Comparison of ENCODE assay signal across 20 cellular contexts in the genomic region with DNA sequence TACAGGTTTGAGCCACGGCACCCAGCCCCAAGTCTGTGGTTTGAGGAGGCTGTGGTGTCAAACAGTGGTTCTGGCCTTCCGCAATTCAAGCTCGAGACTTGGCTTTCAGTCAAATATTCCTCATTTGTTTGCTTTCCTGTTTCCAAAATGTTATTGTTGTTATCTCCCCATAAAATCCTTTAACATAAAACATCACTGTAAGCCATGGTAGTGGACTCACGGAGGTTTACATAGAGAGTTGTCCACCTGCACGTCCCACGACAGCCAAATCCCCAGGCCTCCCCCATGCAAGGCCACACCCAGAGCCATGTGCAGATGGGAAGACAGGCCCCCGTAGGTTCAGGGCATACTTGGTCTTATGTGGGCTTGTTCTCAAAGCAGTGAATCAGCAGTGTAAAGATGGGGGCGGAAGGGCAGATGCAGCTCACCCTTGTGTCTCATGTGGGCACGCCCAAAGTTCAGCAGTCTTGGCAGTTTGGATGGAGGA. TPM values are rescaled to one million over a fixed set of nuclear protein-coding genes. Genes with fewer than 3 reads are reported as not detected.
DNase-seq lines count a peak whose midpoint lies in the region; ATAC-seq and TF ChIP-seq lines count a peak whose summit lies in the region.
"Had no signal": no experiment of that assay in that cellular context is flagged by ENCODE, and none has a peak within 500 bp of the region (broad histone marks: within the 10 kb centered on the region; RNA-seq: fewer than 3 reads in every experiment).

No MANE protein-coding gene starts in this region.

- H3K9ac ChIP-seq in neural progenitor cell: no peak overlapping the region

- no peak for ATAC-seq in HG02885 (IDR thresholded peaks at IDR 0.05; ENCODE audit: poor library complexity, unreplicated experiment)
- no peak for ATAC-seq in GM18867 (IDR thresholded peaks at IDR 0.05; ENCODE audit: unreplicated experiment)
- ATAC-seq: left lung; sciatic nerve; stimulated activated naive CD8-positive, alpha-beta T cell treated with anti-CD3 and anti-CD28 coated beads, Interleukin-15, amount 100 ng/mL, for 72 hours had no signal

- no peaks in the 10 kb centered on the region for H3K36me3 Mint-ChIP-seq in neural progenitor cell

- peak; percentile 23 for DNase-seq in ELR (ENCODE audit: low read depth)
- DNase-seq in MG63: peak; percentile 45
- DNase-seq in dorsolateral prefrontal cortex: no peak
- no peak for DNase-seq in neural progenitor cell (ENCODE audit: low spot score)
- no peak for DNase-seq in DMS 273 (lab: John Stamatoyannopoulos, UW; ENCODE audit: unreplicated experiment)
- DNase-seq in GM13976 (ENCODE audit: low spot score): no peak
- DNase-seq: activated CD4-positive, CD25-positive, alpha-beta regulatory T cell treated with anti-CD3 and anti-CD28 coated beads, Interleukin-2, amount 50 U/mL, for 72 hours; DND-41; glutamatergic neuron; left lung; NCI-H1694; NCI-H2227 treated with DMSO at 0.1 percent for 48 hours; nucleus accumbens; Peyer's patch; stimulated activated CD4-positive, alpha-beta T cell treated with anti-CD3 and anti-CD28 coated beads, Interleukin-1b, Interleukin-23, amount 100 ng/mL, for 48 hours; stimulated activated naive CD8-positive, alpha-beta T cell treated with anti-CD3 and anti-CD28 coated beads, Interleukin-15, amount 100 ng/mL, for 72 hours had no signal

- no peaks in the 10 kb centered on the region for H3K79me2 ChIP-seq in neural progenitor cell (ENCODE audit: low read depth)

- no peaks in the 10 kb centered on the region for H3K9me3 Mint-ChIP-seq in neural progenitor cell
- H3K9me3 Mint-ChIP-seq: stimulated activated naive CD8-positive, alpha-beta T cell treated with anti-CD3 and anti-CD28 coated beads, Interleukin-15, amount 100 ng/mL, for 72 hours had no signal

- H3K4me3 ChIP-seq in MG63: no peak overlapping the region
- H3K4me3 ChIP-seq in dorsolateral prefrontal cortex: no peak overlapping the region
- no peak overlapping the region for H3K4me3 ChIP-seq in neural progenitor cell
- H3K4me3 ChIP-seq: left lung, Peyer's patch, SK-N-MC had no signal

- no peak overlapping the region for H3K4me3 Mint-ChIP-seq in neural progenitor cell
- H3K4me3 Mint-ChIP-seq: stimulated activated naive CD8-positive, alpha-beta T cell treated with anti-CD3 and anti-CD28 coated beads, Interleukin-15, amount 100 ng/mL, for 72 hours had no signal

- H4K20me1 ChIP-seq in neural progenitor cell (ENCODE audit: low read depth): no peaks in the 10 kb centered on the region

- H3K27ac Mint-ChIP-seq in neural progenitor cell: peak overlapping the region; percentile 6
- H3K27ac Mint-ChIP-seq: stimulated activated naive CD8-positive, alpha-beta T cell treated with anti-CD3 and anti-CD28 coated beads, Interleukin-15, amount 100 ng/mL, for 72 hours had no signal

- intact Hi-C loops in dorsolateral prefrontal cortex (cut with DNase I): no loop called here

- in situ Hi-C loops in GM13976 (cut with MboI; ENCODE audit: low sequenced_read_pairs, unreplicated experiment): no loop called here

- no peaks in the 10 kb centered on the region for H3K36me3 ChIP-seq in MG63
- no peaks in the 10 kb centered on the region for H3K36me3 ChIP-seq in neural progenitor cell
- H3K36me3 ChIP-seq: left lung, Peyer's patch had no signal

- peaks cover 13% of the 10 kb centered on the region for H3K4me1 Mint-ChIP-seq in neural progenitor cell

- peak overlapping the region in 41 of 59 donors; percentile 4 to 100 (median 59) for H3K27ac ChIP-seq in dorsolateral prefrontal cortex
- no peak overlapping the region for H3K27ac ChIP-seq in neural progenitor cell
- H3K27ac ChIP-seq: left lung, Peyer's patch, SK-N-MC had no signal

- H3K9me3 ChIP-seq in MG63 (no peaks in the 10 kb centered on the region), neural progenitor cell (ENCODE audit: low read depth) (no peaks in the 10 kb centered on the region)
- H3K9me3 ChIP-seq: left lung, Peyer's patch had no signal

- no peak overlapping the region for H2AFZ ChIP-seq in neural progenitor cell (replicated peaks)

- peaks cover 5% of the 10 kb centered on the region for H3K27me3 Mint-ChIP-seq in neural progenitor cell (ENCODE audit: insufficient read depth, low read depth)
- H3K27me3 Mint-ChIP-seq: stimulated activated naive CD8-positive, alpha-beta T cell treated with anti-CD3 and anti-CD28 coated beads, Interleukin-15, amount 100 ng/mL, for 72 hours had no signal

- H3K4me2 ChIP-seq in neural progenitor cell: no peak overlapping the region

- TF ChIP-seq CTCF in dorsolateral prefrontal cortex (IDR thresholded peaks at IDR 0.05 in 54 of 56, conservative IDR thresholded peaks at IDR 0.05 in 2 of 56; ENCODE audit: low read depth in 1 of 56, partially characterized antibody in 56 of 56) (no peak), neural progenitor cell (IDR thresholded peaks at IDR 0.05) (no peak), GM13976 (IDR thresholded peaks at IDR 0.05; ENCODE audit: borderline replicate concordance, control extremely low read depth, extremely low read depth, insufficient read depth, missing control alignments) (no peak)

- no peaks in the 10 kb centered on the region for H3K27me3 ChIP-seq in MG63
- H3K27me3 ChIP-seq in dorsolateral prefrontal cortex: no peaks in the 10 kb centered on the region
- H3K27me3 ChIP-seq in neural progenitor cell: no peaks in the 10 kb centered on the region
- H3K27me3 ChIP-seq: left lung, Peyer's patch had no signal

- peaks cover 9% of the 10 kb centered on the region for H3K4me1 ChIP-seq in neural progenitor cell
- H3K4me1 ChIP-seq: Peyer's patch had no signal

- H3F3A ChIP-seq in neural progenitor cell (ENCODE audit: low read depth): no peaks in the 10 kb centered on the region

RNA-seq across cellular contexts. Expression of a gene that starts 18.9 kb away (rescaled TPM):
- total RNA-seq in MG63 (2014; rRNA removed; shearing (Covaris generic); ENCODE audit: low replicate concordance): 2.1 and 10.0 TPM in 2 replicates
- total RNA-seq in dorsolateral prefrontal cortex (100 to 1,000 TPM in 11 of 120 experiments, 10 to 100 TPM in 109; 56.0 to 109 (median 86.7) TPM), neural progenitor cell (ENCODE audit: low replicate concordance) (9.7 and 9.9 TPM in 2 replicates)

Comparison
In these comparisons a context has a peak if more than half of its experiments do, and no peak if none do; other contexts are left out.
1. DNase-seq: peak in ELR (single experiment) and MG63 (single experiment); none in dorsolateral prefrontal cortex (0 of 10), neural progenitor cell (single experiment), DMS 273 (single experiment) and GM13976 (single experiment).